14 cellular contexts compared by ENCODE assay signal in the genomic region with DNA sequence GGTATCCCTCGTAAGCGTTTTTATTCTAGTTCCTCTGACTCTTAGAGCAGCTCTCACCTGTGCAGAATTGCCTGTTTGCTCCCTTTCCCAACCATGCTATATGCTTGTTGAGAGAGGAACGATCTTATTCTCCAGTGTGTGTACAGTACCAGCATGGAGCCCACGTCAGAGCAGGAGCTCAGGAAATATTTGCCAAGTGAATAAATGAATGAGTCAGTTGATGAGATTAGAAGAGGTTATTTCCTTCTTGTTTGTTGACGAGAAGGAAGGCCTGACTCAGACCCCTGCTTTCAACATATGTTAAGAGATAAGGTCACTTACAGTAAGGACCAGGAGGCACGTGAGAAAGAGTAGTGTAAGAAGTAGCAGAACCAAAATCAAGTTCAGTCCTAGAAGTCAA.
DNase-seq lines count a peak whose midpoint lies in the region; ATAC-seq and TF ChIP-seq lines count a peak whose summit lies in the region.
"Had no signal": no experiment of that assay in that cellular context is flagged by ENCODE, and none has a peak within 500 bp of the region (broad histone marks: within the 10 kb centered on the region; RNA-seq: fewer than 3 reads in every experiment).

No MANE protein-coding gene starts in this region.

- H3K9me3 Mint-ChIP-seq in endodermal cell: no peaks in the 10 kb centered on the region
- H3K9me3 Mint-ChIP-seq: stimulated activated effector memory CD8-positive, alpha-beta T cell treated with anti-CD3 and anti-CD28 coated beads, Interleukin-12 subunit alpha, Interleukin-12 subunit beta, amount 100 ng/mL, for 72 hours had no signal

- H3K27ac Mint-ChIP-seq in endodermal cell: no peak overlapping the region
- H3K27ac Mint-ChIP-seq: stimulated activated effector memory CD8-positive, alpha-beta T cell treated with anti-CD3 and anti-CD28 coated beads, Interleukin-12 subunit alpha, Interleukin-12 subunit beta, amount 100 ng/mL, for 72 hours had no signal

- DNase-seq in GM04503 (ENCODE audit: low read depth) (peak; percentile 57), Panc1 (ENCODE audit: low read depth, low spot score) (peak; percentile 38), endodermal cell (peak; percentile 2), pulmonary artery endothelial cell (ENCODE audit: low read depth, low spot score) (peak; percentile 95), pons (ENCODE audit: low spot score) (no peak), NCI-H82 treated with DMSO at 0.1 percent for 48 hours (lab: John Stamatoyannopoulos, UW; ENCODE audit: unreplicated experiment) (no peak), SHP77 treated with DMSO at 0.1 percent for 48 hours (lab: John Stamatoyannopoulos, UW) (no peak)
- no peak for DNase-seq in activated CD8-positive, alpha-beta memory T cell treated with anti-CD3 and anti-CD28 coated beads for 24 hours
- DNase-seq: activated T-cell treated with anti-CD3 and anti-CD28 coated beads for 4 hours, DND-41, spleen, T-helper 1 cell had no signal

- H3K27me3 ChIP-seq in Panc1 (ENCODE audit: control insufficient read depth, insufficient read depth, low read length) (no peaks in the 10 kb centered on the region; the same call in 1 of the 2 replicates), endodermal cell (ENCODE audit: control insufficient read depth, insufficient read depth, low read length, poor library complexity, severe bottlenecking) (no peaks in the 10 kb centered on the region)
- H3K27me3 ChIP-seq: cardiac muscle cell, spleen had no signal

- ATAC-seq in Panc1: peak; percentile 45; the same call in 1 of the 2 replicates
- ATAC-seq: stimulated activated effector memory CD8-positive, alpha-beta T cell treated with anti-CD3 and anti-CD28 coated beads, Interleukin-12 subunit alpha, Interleukin-12 subunit beta, amount 100 ng/mL, for 72 hours had no signal

- H3K27ac ChIP-seq in Panc1 (ENCODE audit: low read length) (no peak overlapping the region), endodermal cell (ENCODE audit: low read depth, low read length) (no peak overlapping the region)
- H3K27ac ChIP-seq: cardiac muscle cell, spleen had no signal

- no peak overlapping the region for H3K9ac ChIP-seq in endodermal cell (ENCODE audit: extremely low read depth, low read length, poor library complexity, severe bottlenecking)

- CTCF ChIA-PET in Panc1 (lab: Charles Lee): no interaction called here

- WGBS in endodermal cell (ENCODE audit: insufficient coverage in 1 of 2, insufficient read length in 1 of 2), 2 experiments: 84 to 91% methylated on average over 6 of the region's 6 CpGs

- H3K4me1 Mint-ChIP-seq in endodermal cell: peaks cover 11% of the 10 kb centered on the region
- H3K4me1 Mint-ChIP-seq: stimulated activated effector memory CD8-positive, alpha-beta T cell treated with anti-CD3 and anti-CD28 coated beads, Interleukin-12 subunit alpha, Interleukin-12 subunit beta, amount 100 ng/mL, for 72 hours had no signal

- no peaks in the 10 kb centered on the region for H3K36me3 ChIP-seq in Panc1 (ENCODE audit: control insufficient read depth, insufficient read depth, low read length)
- no peaks in the 10 kb centered on the region for H3K36me3 ChIP-seq in endodermal cell (ENCODE audit: control insufficient read depth, insufficient read depth, low read length)
- H3K36me3 ChIP-seq: cardiac muscle cell, spleen had no signal

- no peak overlapping the region for H3K4me3 Mint-ChIP-seq in endodermal cell
- H3K4me3 Mint-ChIP-seq: stimulated activated effector memory CD8-positive, alpha-beta T cell treated with anti-CD3 and anti-CD28 coated beads, Interleukin-12 subunit alpha, Interleukin-12 subunit beta, amount 100 ng/mL, for 72 hours had no signal

- H3K36me3 Mint-ChIP-seq in endodermal cell (ENCODE audit: low read depth): no peaks in the 10 kb centered on the region
- H3K36me3 Mint-ChIP-seq: stimulated activated effector memory CD8-positive, alpha-beta T cell treated with anti-CD3 and anti-CD28 coated beads, Interleukin-12 subunit alpha, Interleukin-12 subunit beta, amount 100 ng/mL, for 72 hours had no signal

- in situ Hi-C loops in Panc1 (cut with HindIII; ENCODE audit: low pct_unique_long_range_greater_than_20kb, low sequenced_read_pairs): no loop called here

- no peaks in the 10 kb centered on the region for H3K27me3 Mint-ChIP-seq in endodermal cell (ENCODE audit: insufficient read depth)

- H3K9me3 ChIP-seq in Panc1 (ENCODE audit: control insufficient read depth, insufficient read depth, low read depth, low read length) (no peaks in the 10 kb centered on the region), endodermal cell (ENCODE audit: control insufficient read depth, low read length) (no peaks in the 10 kb centered on the region)
- H3K9me3 ChIP-seq: spleen had no signal

- intact Hi-C loops in Panc1 (cut with micrococcal nuclease; ENCODE audit: unreplicated experiment): no loop called here

- BruUV-seq in Panc1 (replicated peaks; lab: Mats Ljungman, UMichigan): no TSS peak

- POLR2A ChIA-PET in Panc1 (lab: Charles Lee): no interaction called here

- TF ChIP-seq CTCF in Panc1 (IDR thresholded peaks at IDR 0.05): no peak
- TF ChIP-seq CTCF in endodermal cell (conservative IDR thresholded peaks at IDR 0.05): no peak

- H3K4me3 ChIP-seq in Panc1 (ENCODE audit: low read depth in 2 of 2, low read length in 2 of 2) (no peak overlapping the region), endodermal cell (ENCODE audit: low read length) (no peak overlapping the region)
- H3K4me3 ChIP-seq: cardiac muscle cell, spleen had no signal

- no peaks in the 10 kb centered on the region for H3K4me1 ChIP-seq in Panc1 (ENCODE audit: control insufficient read depth, insufficient read depth, low read length)
- peaks cover 6% of the 10 kb centered on the region for H3K4me1 ChIP-seq in endodermal cell (ENCODE audit: control insufficient read depth, insufficient read depth, low read length)
- H3K4me1 ChIP-seq: spleen had no signal

Comparison
In these comparisons a context has a peak if more than half of its experiments do, and no peak if none do; other contexts are left out.
1. DNase-seq: peak in GM04503 (single experiment), Panc1 (single experiment), endodermal cell (single experiment) and pulmonary artery endothelial cell (single experiment); none in pons (single experiment), NCI-H82 treated with DMSO at 0.1 percent for 48 hours (single experiment), activated CD8-positive, alpha-beta memory T cell treated with anti-CD3 and anti-CD28 coated beads for 24 hours (single experiment) and SHP77 treated with DMSO at 0.1 percent for 48 hours (single experiment).